In the genomic region with DNA sequence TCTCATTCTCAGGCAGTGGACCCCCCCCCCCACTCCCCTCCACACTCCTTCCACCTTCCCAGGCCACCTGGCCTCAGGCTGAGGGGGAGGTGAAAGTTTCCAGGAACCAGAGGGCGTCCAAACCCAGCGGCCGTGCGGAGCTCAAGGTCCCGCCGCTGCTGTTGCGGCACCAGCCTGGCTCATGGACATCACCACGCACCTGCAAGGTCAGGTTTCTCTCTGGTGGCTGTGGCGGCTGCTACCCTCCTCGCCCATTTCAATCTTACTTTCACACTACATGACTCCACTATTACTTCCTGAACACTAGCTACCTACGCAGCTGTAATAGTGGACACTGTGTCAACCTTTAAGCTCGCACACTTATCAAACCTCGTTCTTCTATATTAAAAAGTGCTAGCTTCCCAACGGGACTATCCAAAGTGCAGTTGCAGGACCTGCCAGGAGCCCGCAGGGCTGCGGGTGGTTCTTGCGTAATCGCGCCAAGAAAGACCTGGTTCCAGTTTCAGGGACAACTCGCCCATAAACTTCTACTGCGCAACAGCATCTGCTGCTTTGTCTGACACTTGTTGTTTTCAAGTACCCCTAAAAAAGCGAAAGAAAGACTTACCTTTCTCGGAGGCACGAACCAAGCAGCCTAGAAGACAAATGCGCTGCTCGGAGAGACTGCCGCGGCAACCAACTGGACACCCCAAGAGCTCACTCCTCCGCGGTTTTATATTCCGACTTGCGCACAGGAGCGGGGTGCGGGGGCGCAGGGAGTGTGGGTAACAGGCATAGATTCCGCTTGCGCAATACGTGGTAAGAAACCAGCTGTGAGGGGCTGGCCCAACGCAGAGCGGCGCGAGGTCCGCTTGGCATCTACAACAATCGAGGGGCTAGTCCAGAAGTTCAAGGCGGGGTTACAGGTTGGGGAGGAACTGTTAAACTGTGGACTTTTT, we compare ENCODE assay signal across 9 cellular contexts. TPM values are rescaled to one million over a fixed set of nuclear protein-coding genes. Genes with fewer than 3 reads are reported as not detected.
DNase-seq lines count a peak whose midpoint lies in the region; ATAC-seq and TF ChIP-seq lines count a peak whose summit lies in the region.
"Had no signal": no experiment of that assay in that cellular context is flagged by ENCODE, and none has a peak within 500 bp of the region (broad histone marks: within the 10 kb centered on the region; RNA-seq: fewer than 3 reads in every experiment).

TSS of gene DIRAS3 (minus strand) at position 687 of the 938 bp plus-strand sequence. CDS start 3,330 bp downstream, outside the sequence.

- H3K27me3 ChIP-seq in SJCRH30, result no peaks in the 10 kb centered on the region
- no peaks in the 10 kb centered on the region for H3K27me3 ChIP-seq in CD8-positive, alpha-beta T cell (ENCODE audit: insufficient read depth, low read length)

- H3K27me3 Mint-ChIP-seq in CD8-positive, alpha-beta T cell (ENCODE audit: low read depth), result peaks cover 13% of the 10 kb centered on the region

- H3K36me3 Mint-ChIP-seq in CD8-positive, alpha-beta T cell, result no peaks in the 10 kb centered on the region
- H3K36me3 Mint-ChIP-seq: IgD-negative memory B cell had no signal

- no peak for TF ChIP-seq CTCF in fibroblast of the aortic adventitia (IDR thresholded peaks at IDR 0.05; ENCODE audit: insufficient read depth, low read length)
- TF ChIP-seq CTCF in omental fat pad (IDR thresholded peaks at IDR 0.05), result no peak
- no peak for TF ChIP-seq CTCF in CD8-positive, alpha-beta T cell (IDR thresholded peaks at IDR 0.05)

- intact Hi-C loops in CD8-positive, alpha-beta T cell (cut with DNase I, micrococcal nuclease), result no loop called here

- ATAC-seq in omental fat pad (ENCODE audit: low FRiP score) (peak; percentile 75), GM21723 (IDR thresholded peaks at IDR 0.05; ENCODE audit: unreplicated experiment) (no peak)
- ATAC-seq in CD8-positive, alpha-beta T cell, result no peak

- H3K27ac ChIP-seq in SJCRH30, result no peak within 1 kb of the TSS
- H3K27ac ChIP-seq in CD8-positive, alpha-beta T cell (ENCODE audit: low read depth, low read length), result no peak within 1 kb of the TSS

- no peak within 1 kb of the TSS for H3K27ac Mint-ChIP-seq in CD8-positive, alpha-beta T cell
- H3K27ac Mint-ChIP-seq: IgD-negative memory B cell had no signal

- CTCF ChIA-PET in CD8-positive, alpha-beta T cell (lab: Charles Lee), result no interaction called here

- DNase-seq in AG20443 (ENCODE audit: low spot score) (peak; percentile 37), SJCRH30 (no peak), fibroblast of the aortic adventitia (ENCODE audit: low read depth) (peak; percentile 52), omental fat pad (ENCODE audit: low spot score) (peak; percentile 34), NCI-H2196 (lab: John Stamatoyannopoulos, UW; ENCODE audit: unreplicated experiment) (no peak), NCI-H526 treated with DMSO at 0.1 percent for 48 hours (lab: John Stamatoyannopoulos, UW) (no peak)
- DNase-seq in CD8-positive, alpha-beta T cell, result no peak

- no peak within 1 kb of the TSS for H3K4me3 Mint-ChIP-seq in CD8-positive, alpha-beta T cell
- H3K4me3 Mint-ChIP-seq: IgD-negative memory B cell had no signal

- no peaks in the 10 kb centered on the region for H3K9me3 ChIP-seq in SJCRH30 (replicated peaks)
- no peaks in the 10 kb centered on the region for H3K9me3 ChIP-seq in CD8-positive, alpha-beta T cell (ENCODE audit: low read length)

- H3K36me3 ChIP-seq in SJCRH30, result no peaks in the 10 kb centered on the region
- H3K36me3 ChIP-seq in CD8-positive, alpha-beta T cell (ENCODE audit: insufficient read depth, low read length), result no peaks in the 10 kb centered on the region

- H3K4me1 Mint-ChIP-seq in CD8-positive, alpha-beta T cell (ENCODE audit: low read depth), result no peaks in the 10 kb centered on the region
- H3K4me1 Mint-ChIP-seq: IgD-negative memory B cell had no signal

- H3K4me1 ChIP-seq in SJCRH30, result no peaks in the 10 kb centered on the region
- no peaks in the 10 kb centered on the region for H3K4me1 ChIP-seq in CD8-positive, alpha-beta T cell (ENCODE audit: insufficient read depth, low read length)

- peak within 1 kb of the TSS; percentile 34 for H3K4me3 ChIP-seq in SJCRH30
- H3K4me3 ChIP-seq in fibroblast of the aortic adventitia (ENCODE audit: low read depth, low read length), result peak within 1 kb of the TSS; percentile 66
- no peak within 1 kb of the TSS for H3K4me3 ChIP-seq in CD8-positive, alpha-beta T cell (ENCODE audit: low read depth, low read length)

- POLR2A ChIA-PET in CD8-positive, alpha-beta T cell (lab: Charles Lee), result no interaction called here

- peaks cover 2% of the 10 kb centered on the region for H3K9me3 Mint-ChIP-seq in CD8-positive, alpha-beta T cell

RNA-seq across cellular contexts. Expression of gene DIRAS3, which starts in this region (rescaled TPM):
- total RNA-seq in SJCRH30 (2014; rRNA removed; shearing (Covaris generic)), result 0.41 and 0.42 TPM in 2 replicates
- total RNA-seq in fibroblast of the aortic adventitia (ENCODE audit: low replicate concordance), result 1.2 and 4.6 TPM in 2 replicates
- total RNA-seq in omental fat pad, result 1 to 10 TPM in 2 of 4 donors, under 1 TPM in 1, not detected in 1; 0.56 to 9.1 (median 3.4) TPM
- not detected for total RNA-seq in CD8-positive, alpha-beta T cell

Comparison
In these comparisons a context has a peak if more than half of its experiments do, and no peak if none do; other contexts are left out.
1. DNase-seq: peak in AG20443 (single experiment), fibroblast of the aortic adventitia (single experiment) and omental fat pad (single experiment); none in SJCRH30 (0 of 2), NCI-H2196 (single experiment), CD8-positive, alpha-beta T cell (0 of 7) and NCI-H526 treated with DMSO at 0.1 percent for 48 hours (single experiment).